In genomic region chr3:4898454-4899313, GRCh38 we compare ENCODE assay signal across 9 cellular contexts.
A peak's percentile ranks its signal among the peaks of the same experiment; 100 is the strongest.
DNase-seq lines count a peak whose midpoint lies in the region; ATAC-seq and TF ChIP-seq lines count a peak whose summit lies in the region.
"Had no signal": no experiment of that assay in that cellular context is flagged by ENCODE, and none has a peak within 500 bp of the region (broad histone marks: within the 10 kb centered on the region; RNA-seq: fewer than 3 reads in every experiment).

No MANE protein-coding gene starts in this region.

- ATAC-seq in GM18520 (IDR thresholded peaks at IDR 0.05; ENCODE audit: unreplicated experiment) (peak; percentile 97), gastroesophageal sphincter (peak; percentile 23)

- TF ChIP-seq CTCF in HEK293 (tag by site-specific recombination; IDR thresholded peaks at IDR 0.05): no peak
- TF ChIP-seq CTCF in NB4 (IDR thresholded peaks at IDR 0.05; ENCODE audit: low read depth, low read length): no peak
- TF ChIP-seq CTCF in gastroesophageal sphincter (IDR thresholded peaks at IDR 0.05): no peak

- H3K27me3 ChIP-seq in gastroesophageal sphincter: no peaks in the 10 kb centered on the region

- 31 to 55% methylated on average over 3 to 4 of the region's 6 CpGs for WGBS in gastroesophageal sphincter (ENCODE audit: low coverage in 1 of 2), 2 donors

- TF ChIP-seq EP300 in gastroesophageal sphincter (IDR thresholded peaks at IDR 0.05): no peak

- DNase-seq in NB4 (ENCODE audit: low read depth) (peak; percentile 69), activated gamma-delta T cell treated with Interleukin-2 at 50 U/mL for 16 hours (no peak), hippocampal formation (lab: John Stamatoyannopoulos, UW) (no peak)
- DNase-seq in effector CD4-positive, alpha-beta T cell: no peak
- no peak for DNase-seq in stimulated activated CD4-positive, alpha-beta T cell treated with anti-CD3 and anti-CD28 coated beads, Interleukin-4, amount 100 ng/mL, for 1 hour
- DNase-seq: left cardiac atrium had no signal

- peaks cover 3% of the 10 kb centered on the region; the same call in 1 of the 2 replicates for H3K4me1 ChIP-seq in HEK293 (ENCODE audit: control insufficient read depth, insufficient read depth, low read length)
- H3K4me1 ChIP-seq in gastroesophageal sphincter: peaks cover 8 to 51% (median 14%) of the 10 kb centered on the region in 3 donors

- H3K4me3 ChIP-seq in HEK293 (ENCODE audit: low read depth, low read length) (no peak overlapping the region), NB4 (ENCODE audit: low read depth, low read length) (no peak overlapping the region), gastroesophageal sphincter (no peak overlapping the region)

- CTCF ChIA-PET in HEK293 (lab: Yijun Ruan, JAX): interaction anchor here (0.7 kb wide), 1 partner anchor 17 kb away, joined by 3 read pairs; no protein-coding TSS in a partner anchor

- H3K27ac ChIP-seq in HEK293 (ENCODE audit: extremely low read depth, low read depth, low read length) (no peak overlapping the region), gastroesophageal sphincter (peak overlapping the region; percentile 69 to 75 (median 72))

- no peak for TF ChIP-seq POLR2A in NB4 (IDR thresholded peaks at IDR 0.05; ENCODE audit: extremely low read depth, insufficient read length)
- TF ChIP-seq POLR2A in gastroesophageal sphincter (IDR thresholded peaks at IDR 0.05): no peak

- H3K9me3 ChIP-seq in HEK293 (ENCODE audit: control insufficient read depth, insufficient read depth, low read depth, low read length) (no peaks in the 10 kb centered on the region), gastroesophageal sphincter (no peaks in the 10 kb centered on the region)

- POLR2A ChIA-PET in HEK293 (lab: Yijun Ruan, JAX): no interaction called here

- H3K36me3 ChIP-seq in HEK293 (ENCODE audit: control insufficient read depth in 2 of 2, insufficient read depth in 1 of 2, low read length in 2 of 2) (no peaks in the 10 kb centered on the region), gastroesophageal sphincter (no peaks in the 10 kb centered on the region)

TF ChIP-seq in HEK293, 187 proteins besides CTCF, POLR2A, EP300 and RAD21:
- TF ChIP-seq ZNF19 (tag by site-specific recombination; IDR thresholded peaks at IDR 0.05; ENCODE audit: low read depth) (no peak), ZNF335 (tag by site-specific recombination; conservative IDR thresholded peaks at IDR 0.05) (no peak), ZFHX2 (tag by site-specific recombination; conservative IDR thresholded peaks at IDR 0.05) (no peak), ZNF302 (tag by site-specific recombination; IDR thresholded peaks at IDR 0.05; ENCODE audit: low read depth) (no peak), ZNF341 (tag by site-specific recombination; IDR thresholded peaks at IDR 0.05; ENCODE audit: low read depth) (no peak), ZBTB17 (tag by site-specific recombination; IDR thresholded peaks at IDR 0.05) (peak; percentile 68), ZNF416 (tag by site-specific recombination; IDR thresholded peaks at IDR 0.05) (no peak), SP2 (tag by site-specific recombination; IDR thresholded peaks at IDR 0.05) (no peak), ZNF596 (tag by site-specific recombination; IDR thresholded peaks at IDR 0.05) (0 out of 2 replicates have a peak, but pooled peaks have one; percentile 25), ZNF76 (tag by site-specific recombination; IDR thresholded peaks at IDR 0.05; ENCODE audit: borderline replicate concordance, low read depth) (no peak), ZNF600 (tag by site-specific recombination; IDR thresholded peaks at IDR 0.05) (no peak), ZNF362 (tag by site-specific recombination; IDR thresholded peaks at IDR 0.05) (no peak), ZNF148 (tag by site-specific recombination; IDR thresholded peaks at IDR 0.05; ENCODE audit: borderline replicate concordance) (no peak), ZNF132 (tag by site-specific recombination; IDR thresholded peaks at IDR 0.05; ENCODE audit: borderline replicate concordance) (no peak), ZNF768 (tag by site-specific recombination; IDR thresholded peaks at IDR 0.05) (no peak), ZNF558 (tag by site-specific recombination; IDR thresholded peaks at IDR 0.05) (no peak), ZNF366 (tag by site-specific recombination; conservative IDR thresholded peaks at IDR 0.05) (no peak)
- TF ChIP-seq, protein P1, sequence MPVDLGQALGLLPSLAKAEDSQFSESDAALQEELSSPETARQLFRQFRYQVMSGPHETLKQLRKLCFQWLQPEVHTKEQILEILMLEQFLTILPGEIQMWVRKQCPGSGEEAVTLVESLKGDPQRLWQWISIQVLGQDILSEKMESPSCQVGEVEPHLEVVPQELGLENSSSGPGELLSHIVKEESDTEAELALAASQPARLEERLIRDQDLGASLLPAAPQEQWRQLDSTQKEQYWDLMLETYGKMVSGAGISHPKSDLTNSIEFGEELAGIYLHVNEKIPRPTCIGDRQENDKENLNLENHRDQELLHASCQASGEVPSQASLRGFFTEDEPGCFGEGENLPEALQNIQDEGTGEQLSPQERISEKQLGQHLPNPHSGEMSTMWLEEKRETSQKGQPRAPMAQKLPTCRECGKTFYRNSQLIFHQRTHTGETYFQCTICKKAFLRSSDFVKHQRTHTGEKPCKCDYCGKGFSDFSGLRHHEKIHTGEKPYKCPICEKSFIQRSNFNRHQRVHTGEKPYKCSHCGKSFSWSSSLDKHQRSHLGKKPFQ (tag by site-specific recombination; IDR thresholded peaks at IDR 0.05): no peak
TF ChIP-seq in HEK293: peak in this region for 2.
